Comparison of ENCODE assay signal across 8 cellular contexts in genomic region chr17:74748529-74749261, GRCh38. TPM values are rescaled to one million over a fixed set of nuclear protein-coding genes. Genes with fewer than 3 reads are reported as not detected.
DNase-seq lines count a peak whose midpoint lies in the region; ATAC-seq and TF ChIP-seq lines count a peak whose summit lies in the region.

NHERF1 (plus strand) TSS chr17:74748628; CDS start chr17:74748847, 219 bp downstream.

- CTCF ChIA-PET in SK-N-SH (lab: Yijun Ruan, JAX): interaction anchor here (0.6 to 21.6 kb wide), 11 partner anchors 12 to 172 kb away, joined by 3 to 1361 read pairs (median 4); partner anchors contain the start of genes GRIN2C, NAT9 and RAB37

- peak; percentile 88 to 92 for ATAC-seq in activated naive CD4-positive, alpha-beta T cell treated with anti-CD3 and anti-CD28 coated beads, Interleukin-2, amount 50 U/mL, for 72 hours
- ATAC-seq in Right ventricle myocardium inferior: peak; percentile 98

- TF ChIP-seq EP300 in SK-N-SH (IDR thresholded peaks at IDR 0.05; ENCODE audit: borderline replicate concordance in 1 of 2, low read depth in 1 of 2, low read length in 1 of 2): peak in 1 of 2 experiments; percentile 30; a peak in 1 of 4 replicates
- peak; percentile 30 to 99 for TF ChIP-seq EP300 in tibial nerve (IDR thresholded peaks at IDR 0.05)

- no peaks in the 10 kb centered on the region for H3K9me2 ChIP-seq in GM23248 (ENCODE audit: insufficient read depth)
- no peaks in the 10 kb centered on the region for H3K9me2 ChIP-seq in SK-N-SH

- H3K9me3 Mint-ChIP-seq in activated naive CD4-positive, alpha-beta T cell treated with anti-CD3 and anti-CD28 coated beads, Interleukin-2, amount 50 U/mL, for 72 hours: peaks cover 0 to 4% of the 10 kb centered on the region in 2 donors

- H3K4me2 ChIP-seq in GM23248 (ENCODE audit: unreplicated experiment): peak within 1 kb of the TSS; percentile 81
- H3K4me2 ChIP-seq in SK-N-SH: peak within 1 kb of the TSS; percentile 99
- peak within 1 kb of the TSS; percentile 70 for H3K4me2 ChIP-seq in parathyroid adenoma (ENCODE audit: low read length)

- peak; percentile 30; the same call in 1 of the 2 replicates for TF ChIP-seq CTCF in LNCAP (IDR thresholded peaks at IDR 0.05)
- peak; percentile 36 for TF ChIP-seq CTCF in SK-N-SH (IDR thresholded peaks at IDR 0.05)
- peak; percentile 58 for TF ChIP-seq CTCF in parathyroid adenoma (IDR thresholded peaks at IDR 0.05)
- peak in 2 of 5 experiments; percentile 28 to 68 for TF ChIP-seq CTCF in tibial nerve (IDR thresholded peaks at IDR 0.05)

- DNase-seq in GDM1 (lab: John Stamatoyannopoulos, UW): peak; percentile 91
- peak; percentile 97 for DNase-seq in GM23248
- peak; percentile 100 for DNase-seq in SK-N-SH
- DNase-seq in activated naive CD4-positive, alpha-beta T cell treated with anti-CD3 and anti-CD28 coated beads, Interleukin-2, amount 50 U/mL, for 72 hours (ENCODE audit: low spot score in 2 of 2): peak; percentile 69 to 98
- peak; percentile 98 for DNase-seq in Right ventricle myocardium inferior (ENCODE audit: missing footprints)
- peak; percentile 89 to 91 for DNase-seq in tibial nerve (ENCODE audit: low spot score in 2 of 2)

- H3K9me3 ChIP-seq in GM23248 (ENCODE audit: low read depth): no peaks in the 10 kb centered on the region
- H3K9me3 ChIP-seq in SK-N-SH: no peaks in the 10 kb centered on the region
- no peaks in the 10 kb centered on the region for H3K9me3 ChIP-seq in parathyroid adenoma (ENCODE audit: control insufficient read depth, low read length)
- H3K9me3 ChIP-seq in tibial nerve: no peaks in the 10 kb centered on the region

- in situ Hi-C loops in GM23248 (cut with MboI): loop anchor here (10.0 kb wide), 1 partner anchor 116 kb away; no protein-coding TSS in a partner anchor

- TF ChIP-seq RAD21 in SK-N-SH (IDR thresholded peaks at IDR 0.05; ENCODE audit: low read length): peak; percentile 54

- peak within 1 kb of the TSS; percentile 58 for H3K9ac ChIP-seq in GM23248
- peak within 1 kb of the TSS; percentile 73 for H3K9ac ChIP-seq in SK-N-SH
- peak within 1 kb of the TSS; percentile 91 for H3K9ac ChIP-seq in parathyroid adenoma

- intact Hi-C loops in Right ventricle myocardium inferior (cut with DNase I): no loop called here

- POLR2A ChIA-PET in SK-N-SH (lab: Yijun Ruan, JAX): interaction anchor here (1.0 to 2.4 kb wide), 8 partner anchors 9 to 125 kb away, joined by 3 to 19 read pairs (median 5); partner anchors contain the start of gene NAT9

- H3K27ac ChIP-seq in GM23248 (no peak within 1 kb of the TSS), SK-N-SH (ENCODE audit: low read depth in 2 of 2, low read length in 1 of 2) (peak within 1 kb of the TSS in 1 of 2 experiments; percentile 77; a peak in 2 of 4 replicates), parathyroid adenoma (peak within 1 kb of the TSS; percentile 98), tibial nerve (peak within 1 kb of the TSS; percentile 65 to 94 (median 92))

- H3K27me3 ChIP-seq in GM23248 (replicated peaks; ENCODE audit: insufficient read depth): no peaks in the 10 kb centered on the region
- no peaks in the 10 kb centered on the region for H3K27me3 ChIP-seq in SK-N-SH (ENCODE audit: insufficient read depth)
- H3K27me3 ChIP-seq in parathyroid adenoma (ENCODE audit: control insufficient read depth, insufficient read depth, low read length): no peaks in the 10 kb centered on the region
- H3K27me3 ChIP-seq in tibial nerve: no peaks in the 10 kb centered on the region

- TF ChIP-seq POLR2A in tibial nerve (IDR thresholded peaks at IDR 0.05): peak; percentile 90 to 99

- WGBS in GM23248 (ENCODE audit: low coverage in 1 of 2, low lambda C conversion rate in 2 of 2, missing lambda C conversion rate in 2 of 2), 2 experiments: 2 to 4% methylated on average over 47 to 69 of the region's 89 CpGs
- under 1% methylated on average over 27 of the region's 89 CpGs for WGBS in SK-N-SH (ENCODE audit: low lambda C conversion rate)
- 1% methylated on average over 22 to 61 of the region's 89 CpGs for WGBS in tibial nerve, 2 donors

- peak within 1 kb of the TSS; percentile 76 for H3K4me3 ChIP-seq in GM23248
- H3K4me3 ChIP-seq in SK-N-SH (ENCODE audit: low read depth in 2 of 2, low read length in 1 of 2): peak within 1 kb of the TSS; percentile 90 to 97
- peak within 1 kb of the TSS; percentile 98 for H3K4me3 ChIP-seq in parathyroid adenoma (ENCODE audit: low read depth, low read length)
- H3K4me3 ChIP-seq in tibial nerve: peak within 1 kb of the TSS; percentile 82 to 98 (median 92)

- H3K27ac Mint-ChIP-seq in activated naive CD4-positive, alpha-beta T cell treated with anti-CD3 and anti-CD28 coated beads, Interleukin-2, amount 50 U/mL, for 72 hours: peak within 1 kb of the TSS; percentile 83 to 99

- peaks cover 29 to 35% of the 10 kb centered on the region in 2 donors for H3K36me3 Mint-ChIP-seq in activated naive CD4-positive, alpha-beta T cell treated with anti-CD3 and anti-CD28 coated beads, Interleukin-2, amount 50 U/mL, for 72 hours

- H2AFZ ChIP-seq in GM23248: peak within 1 kb of the TSS; percentile 85
- peak within 1 kb of the TSS; percentile 94 for H2AFZ ChIP-seq in SK-N-SH (ENCODE audit: low read depth)
- H2AFZ ChIP-seq in parathyroid adenoma: peak within 1 kb of the TSS; percentile 66

- H3K79me2 ChIP-seq in GM23248 (ENCODE audit: insufficient read depth) (no peaks in the 10 kb centered on the region), SK-N-SH (ENCODE audit: insufficient read depth) (peaks cover 16% of the 10 kb centered on the region), parathyroid adenoma (peaks cover 42% of the 10 kb centered on the region)

- no peaks in the 10 kb centered on the region for H4K20me1 ChIP-seq in GM23248 (ENCODE audit: insufficient read depth)
- H4K20me1 ChIP-seq in SK-N-SH (ENCODE audit: insufficient read depth): no peaks in the 10 kb centered on the region

- H3F3A ChIP-seq in GM23248 (ENCODE audit: insufficient read depth) (no peaks in the 10 kb centered on the region), SK-N-SH (replicated peaks; ENCODE audit: insufficient read depth) (peaks cover 14% of the 10 kb centered on the region)

- no peaks in the 10 kb centered on the region for H3K36me3 ChIP-seq in GM23248 (ENCODE audit: low read depth)
- no peaks in the 10 kb centered on the region for H3K36me3 ChIP-seq in SK-N-SH (replicated peaks in 1 of 2; ENCODE audit: control insufficient read depth in 1 of 2, insufficient read depth in 2 of 2, low read length in 1 of 2)
- no peaks in the 10 kb centered on the region for H3K36me3 ChIP-seq in parathyroid adenoma (ENCODE audit: control insufficient read depth, insufficient read depth, low read length)
- no peaks in the 10 kb centered on the region for H3K36me3 ChIP-seq in tibial nerve

- H3K4me1 ChIP-seq in GM23248 (ENCODE audit: insufficient read depth) (no peaks in the 10 kb centered on the region), SK-N-SH (ENCODE audit: control insufficient read depth in 1 of 2, insufficient read depth in 2 of 2, low read depth in 1 of 2, low read length in 1 of 2) (peaks cover 0 to 29% of the 10 kb centered on the region in 2 experiments; a peak in 1 of 4 replicates), parathyroid adenoma (peaks cover 32% of the 10 kb centered on the region), tibial nerve (peaks cover 0 to 75% (median 58%) of the 10 kb centered on the region in 4 donors)

TF ChIP-seq in SK-N-SH, 30 proteins besides CTCF, POLR2A, EP300 and RAD21 (continues in another document):
- TF ChIP-seq USF2 (IDR thresholded peaks at IDR 0.05; ENCODE audit: borderline replicate concordance, low read depth, low read length) (no peak), EZH2phosphoT487 (IDR thresholded peaks at IDR 0.05; ENCODE audit: borderline replicate concordance, low read depth) (no peak), GABPA (IDR thresholded peaks at IDR 0.05; ENCODE audit: low read depth) (no peak), TEAD4 (IDR thresholded peaks at IDR 0.05; ENCODE audit: borderline replicate concordance, insufficient read depth) (no peak), RCOR1 (IDR thresholded peaks at IDR 0.05; ENCODE audit: low read length) (peak; percentile 9; the same call in 1 of the 2 replicates), TAF1 (IDR thresholded peaks at IDR 0.05; ENCODE audit: borderline replicate concordance, low read depth, low read length) (peak; percentile 99), FOSL2 (IDR thresholded peaks at IDR 0.05; ENCODE audit: borderline replicate concordance, low read depth) (no peak), NFIC (IDR thresholded peaks at IDR 0.05; ENCODE audit: borderline replicate concordance) (peak; percentile 9; the same call in 1 of the 2 replicates), SMC3 (IDR thresholded peaks at IDR 0.05; ENCODE audit: low read depth, low read length) (peak; percentile 52), YY1 (IDR thresholded peaks at IDR 0.05; ENCODE audit: low read depth) (peak; percentile 8; the same call in 1 of the 2 replicates), JUND (IDR thresholded peaks at IDR 0.05) (no peak), NRF1 (IDR thresholded peaks at IDR 0.05; ENCODE audit: low read depth, low read length) (no peak), TCF12 (IDR thresholded peaks at IDR 0.05) (0 out of 2 replicates have a peak, but pooled peaks have one; percentile 3), MEF2A (IDR thresholded peaks at IDR 0.05; ENCODE audit: borderline replicate concordance, low read depth) (no peak)

RNA-seq across cellular contexts. Expression of gene NHERF1, which starts in this region (rescaled TPM):
- 6.6 and 8.0 TPM in 2 replicates for total RNA-seq in GM23248 (2014; rRNA removed; shearing (Covaris generic))
- polyA plus RNA-seq in GM23248 (2016; fragmentation: Nextera tagmentation; extraction: Ambion mirVana): 9.1 and 9.4 TPM in 2 replicates
- polyA plus RNA-seq in SK-N-SH (2012; rRNA removed): 26.9 and 40.1 TPM in 2 replicates
- 23.7 and 29.2 TPM in 2 replicates for polyA plus RNA-seq in SK-N-SH (2012; cell fraction: cytosol; rRNA removed)
- 21.2 and 25.9 TPM in 2 replicates for polyA plus RNA-seq in SK-N-SH (2012; cell fraction: nucleus; rRNA removed)
- total RNA-seq in activated naive CD4-positive, alpha-beta T cell treated with anti-CD3 and anti-CD28 coated beads, Interleukin-2, amount 50 U/mL, for 72 hours: 100 to 1,000 TPM in 1 of 2 donors, 10 to 100 TPM in 1; 59.0 to 114 TPM
- total RNA-seq in Right ventricle myocardium inferior: 15.9 TPM
- total RNA-seq in tibial nerve: 10 to 100 TPM; 42.2 to 55.2 (median 53.0) TPM
